26 cellular contexts compared by ENCODE assay signal in genomic region chr6:111707773-111708172, GRCh38.
DNase-seq lines count a peak whose midpoint lies in the region; ATAC-seq and TF ChIP-seq lines count a peak whose summit lies in the region.
"Had no signal": no experiment of that assay in that cellular context is flagged by ENCODE, and none has a peak within 500 bp of the region (broad histone marks: within the 10 kb centered on the region; RNA-seq: fewer than 3 reads in every experiment).

No MANE protein-coding gene starts in this region.

- H3K36me3 ChIP-seq in thyroid gland, result peaks cover 0 to 16% of the 10 kb centered on the region in 2 donors
- H3K36me3 ChIP-seq: cardiac muscle cell had no signal

- 96 to 97% methylated on average over 4 of the region's 4 CpGs for WGBS in thyroid gland, 2 donors

- H3K27me3 Mint-ChIP-seq in activated CD8-positive, alpha-beta T cell treated with anti-CD3 and anti-CD28 coated beads for 36 hours, result no peaks in the 10 kb centered on the region
- no peaks in the 10 kb centered on the region for H3K27me3 Mint-ChIP-seq in activated CD8-positive, alpha-beta T cell treated with anti-CD3 and anti-CD28 coated beads, Interleukin-2, amount 10 ng/mL, durations not matched to agents 7 days and 5 days (ENCODE audit: low read depth)
- H3K27me3 Mint-ChIP-seq in effector memory CD8-positive, alpha-beta T cell, result no peaks in the 10 kb centered on the region
- no peaks in the 10 kb centered on the region for H3K27me3 Mint-ChIP-seq in neural crest cell (ENCODE audit: low read depth)
- H3K27me3 Mint-ChIP-seq: B cell; dendritic cell treated with granulocyte-macrophage colony-stimulating factor and Interleukin-4, amounts not matched to agents 40 ng/mL and 50 ng/mL, for 4 days had no signal

- ATAC-seq in activated CD8-positive, alpha-beta T cell treated with anti-CD3 and anti-CD28 coated beads for 36 hours, result no peak
- ATAC-seq in activated CD8-positive, alpha-beta T cell treated with anti-CD3 and anti-CD28 coated beads, Interleukin-2, amount 10 ng/mL, durations not matched to agents 7 days and 5 days, result no peak
- no peak for ATAC-seq in effector memory CD8-positive, alpha-beta T cell (replicated peaks)
- ATAC-seq: left cardiac atrium, Right ventricle myocardium inferior, upper lobe of right lung, WTC11 had no signal

- TF ChIP-seq POLR2A in thyroid gland (IDR thresholded peaks at IDR 0.05), result no peak

- POLR2A ChIA-PET in activated CD8-positive, alpha-beta T cell treated with anti-CD3 and anti-CD28 coated beads for 36 hours (lab: Charles Lee), result no interaction called here
- POLR2A ChIA-PET in activated CD8-positive, alpha-beta T cell treated with anti-CD3 and anti-CD28 coated beads, Interleukin-2, amount 10 ng/mL, durations not matched to agents 7 days and 5 days (lab: Charles Lee), result no interaction called here

- no peak overlapping the region for H3K4me3 Mint-ChIP-seq in activated CD8-positive, alpha-beta T cell treated with anti-CD3 and anti-CD28 coated beads for 36 hours
- H3K4me3 Mint-ChIP-seq in activated CD8-positive, alpha-beta T cell treated with anti-CD3 and anti-CD28 coated beads, Interleukin-2, amount 10 ng/mL, durations not matched to agents 7 days and 5 days, result no peak overlapping the region
- no peak overlapping the region for H3K4me3 Mint-ChIP-seq in effector memory CD8-positive, alpha-beta T cell
- H3K4me3 Mint-ChIP-seq in neural crest cell, result no peak overlapping the region
- H3K4me3 Mint-ChIP-seq: B cell; dendritic cell treated with granulocyte-macrophage colony-stimulating factor and Interleukin-4, amounts not matched to agents 40 ng/mL and 50 ng/mL, for 4 days; WTC11 had no signal

- peaks cover 79% of the 10 kb centered on the region for H3K36me3 Mint-ChIP-seq in activated CD8-positive, alpha-beta T cell treated with anti-CD3 and anti-CD28 coated beads for 36 hours (ENCODE audit: low read depth)
- peaks cover 61% of the 10 kb centered on the region for H3K36me3 Mint-ChIP-seq in activated CD8-positive, alpha-beta T cell treated with anti-CD3 and anti-CD28 coated beads, Interleukin-2, amount 10 ng/mL, durations not matched to agents 7 days and 5 days (ENCODE audit: low read depth)
- H3K36me3 Mint-ChIP-seq in effector memory CD8-positive, alpha-beta T cell (ENCODE audit: insufficient read depth), result peaks cover 86% of the 10 kb centered on the region
- H3K36me3 Mint-ChIP-seq in neural crest cell (ENCODE audit: low read depth), result peaks cover 14% of the 10 kb centered on the region

- H3K9me3 Mint-ChIP-seq in activated CD8-positive, alpha-beta T cell treated with anti-CD3 and anti-CD28 coated beads for 36 hours, result no peaks in the 10 kb centered on the region
- no peaks in the 10 kb centered on the region for H3K9me3 Mint-ChIP-seq in activated CD8-positive, alpha-beta T cell treated with anti-CD3 and anti-CD28 coated beads, Interleukin-2, amount 10 ng/mL, durations not matched to agents 7 days and 5 days (ENCODE audit: insufficient read depth)
- H3K9me3 Mint-ChIP-seq in effector memory CD8-positive, alpha-beta T cell, result no peaks in the 10 kb centered on the region
- no peaks in the 10 kb centered on the region for H3K9me3 Mint-ChIP-seq in neural crest cell
- H3K9me3 Mint-ChIP-seq: dendritic cell treated with granulocyte-macrophage colony-stimulating factor and Interleukin-4, amounts not matched to agents 40 ng/mL and 50 ng/mL, for 4 days; WTC11 had no signal

- H3K27me3 ChIP-seq in thyroid gland, result no peaks in the 10 kb centered on the region
- H3K27me3 ChIP-seq: cardiac muscle cell, upper lobe of right lung had no signal

- H3K4me3 ChIP-seq in LNCaP clone FGC (ENCODE audit: low read depth, low read length) (no peak overlapping the region), thyroid gland (replicated peaks in 1 of 3) (no peak overlapping the region)
- H3K4me3 ChIP-seq: cardiac muscle cell, esophagus squamous epithelium, PC-9, upper lobe of right lung had no signal

- peaks cover 45% of the 10 kb centered on the region for H3K4me1 Mint-ChIP-seq in activated CD8-positive, alpha-beta T cell treated with anti-CD3 and anti-CD28 coated beads for 36 hours (ENCODE audit: low read depth)
- H3K4me1 Mint-ChIP-seq in activated CD8-positive, alpha-beta T cell treated with anti-CD3 and anti-CD28 coated beads, Interleukin-2, amount 10 ng/mL, durations not matched to agents 7 days and 5 days (ENCODE audit: low read depth), result peaks cover 26% of the 10 kb centered on the region
- peaks cover 16 to 52% of the 10 kb centered on the region in 2 donors for H3K4me1 Mint-ChIP-seq in effector memory CD8-positive, alpha-beta T cell (ENCODE audit: low read depth in 2 of 2)
- H3K4me1 Mint-ChIP-seq in neural crest cell, result peaks cover 57% of the 10 kb centered on the region
- H3K4me1 Mint-ChIP-seq: B cell had no signal

- CTCF ChIA-PET in activated CD8-positive, alpha-beta T cell treated with anti-CD3 and anti-CD28 coated beads for 36 hours (lab: Charles Lee), result interaction anchor here (1.2 to 5.8 kb wide), 4 partner anchors 60 to 334 kb away, joined by 3 to 64 read pairs (median 4); no protein-coding TSS in a partner anchor
- CTCF ChIA-PET in activated CD8-positive, alpha-beta T cell treated with anti-CD3 and anti-CD28 coated beads, Interleukin-2, amount 10 ng/mL, durations not matched to agents 7 days and 5 days (lab: Charles Lee), result interaction anchor here (1.6 to 2.8 kb wide), 2 partner anchors 292 to 336 kb away, joined by 4 to 9 read pairs; no protein-coding TSS in a partner anchor

- H3K27ac Mint-ChIP-seq in activated CD8-positive, alpha-beta T cell treated with anti-CD3 and anti-CD28 coated beads for 36 hours, result peak overlapping the region; percentile 61
- no peak overlapping the region for H3K27ac Mint-ChIP-seq in activated CD8-positive, alpha-beta T cell treated with anti-CD3 and anti-CD28 coated beads, Interleukin-2, amount 10 ng/mL, durations not matched to agents 7 days and 5 days
- peak overlapping the region; percentile 10 to 58 for H3K27ac Mint-ChIP-seq in effector memory CD8-positive, alpha-beta T cell
- H3K27ac Mint-ChIP-seq in neural crest cell (ENCODE audit: unreplicated experiment), result no peak overlapping the region
- H3K27ac Mint-ChIP-seq: B cell; dendritic cell treated with granulocyte-macrophage colony-stimulating factor and Interleukin-4, amounts not matched to agents 40 ng/mL and 50 ng/mL, for 4 days; WTC11 had no signal

- H3K27ac ChIP-seq in caudate nucleus (ENCODE audit: low read depth, low read length) (no peak overlapping the region), thyroid gland (no peak overlapping the region)
- H3K27ac ChIP-seq: cardiac muscle cell, PC-9, upper lobe of right lung had no signal

- intact Hi-C loops in activated CD8-positive, alpha-beta T cell treated with anti-CD3 and anti-CD28 coated beads for 36 hours (cut with micrococcal nuclease), result no loop called here
- intact Hi-C loops in thyroid gland (cut with DNase I), result loop anchor here (5.0 kb wide), 1 partner anchor 290 kb away; no protein-coding TSS in a partner anchor

- peaks cover 4 to 11% of the 10 kb centered on the region in 2 donors for H3K4me1 ChIP-seq in thyroid gland
- H3K4me1 ChIP-seq: Caco-2 had no signal

- DNase-seq in activated CD8-positive, alpha-beta T cell treated with anti-CD3 and anti-CD28 coated beads for 36 hours, result no peak
- DNase-seq in activated CD8-positive, alpha-beta T cell treated with anti-CD3 and anti-CD28 coated beads, Interleukin-2, amount 10 ng/mL, durations not matched to agents 7 days and 5 days, result no peak
- DNase-seq in LNCaP clone FGC (ENCODE audit: low read depth) (peak; percentile 57), neural crest cell (ENCODE audit: low read depth, low spot score) (no peak), SKM-1 treated with dmso at 0.1 percent for 144 hours (lab: John Stamatoyannopoulos, UW; ENCODE audit: unreplicated experiment) (no peak), caudate nucleus (lab: John Stamatoyannopoulos, UW) (no peak), thyroid gland (no peak)
- DNase-seq in effector memory CD8-positive, alpha-beta T cell, result no peak
- DNase-seq: anterior cingulate cortex, Caco-2, DMS79, esophagus squamous epithelium, foreskin melanocyte, GDM1, Karpas-422, left cardiac atrium, NCI-H1694, NCI-H2171 treated with DMSO at 0.1 percent for 48 hours, NCI-H526, PC-9, upper lobe of right lung had no signal

- TF ChIP-seq CTCF in activated CD8-positive, alpha-beta T cell treated with anti-CD3 and anti-CD28 coated beads for 36 hours (IDR thresholded peaks at IDR 0.05), result no peak
- TF ChIP-seq CTCF in LNCaP clone FGC (IDR thresholded peaks at IDR 0.05; ENCODE audit: control insufficient read depth, extremely low read depth, insufficient read depth) (no peak), neural crest cell (conservative IDR thresholded peaks at IDR 0.05) (peak; percentile 2), thyroid gland (IDR thresholded peaks at IDR 0.05) (no peak)

- no peaks in the 10 kb centered on the region for H3K9me3 ChIP-seq in thyroid gland
- H3K9me3 ChIP-seq: Caco-2, esophagus squamous epithelium, upper lobe of right lung had no signal

Comparison
In these comparisons a context has a peak if more than half of its experiments do, and no peak if none do; other contexts are left out.
1. H3K27ac Mint-ChIP-seq: peak in activated CD8-positive, alpha-beta T cell treated with anti-CD3 and anti-CD28 coated beads for 36 hours (single experiment) and effector memory CD8-positive, alpha-beta T cell (2 of 2); none in activated CD8-positive, alpha-beta T cell treated with anti-CD3 and anti-CD28 coated beads, Interleukin-2, amount 10 ng/mL, durations not matched to agents 7 days and 5 days (single experiment) and neural crest cell (single experiment).